8 cellular contexts compared by ENCODE assay signal in genomic region chr1:57018119-57018518, GRCh38. TPM values are rescaled to one million over a fixed set of nuclear protein-coding genes. Genes with fewer than 3 reads are reported as not detected.
"Had no signal": no experiment of that assay in that cellular context is flagged by ENCODE, and none has a peak within 500 bp of the region (broad histone marks: within the 10 kb centered on the region; RNA-seq: fewer than 3 reads in every experiment).

No MANE protein-coding gene starts in this region.

- H3K27ac Mint-ChIP-seq: HFFc6 had no signal

- DNase-seq: GOT3, HFFc6, IMR-90 had no signal

- H3K4me3 ChIP-seq: HAP-1, K562 had no signal

- H3K9me3 Mint-ChIP-seq: HFFc6 had no signal

- H3K9me3 ChIP-seq: HAP-1 had no signal

- H3K4me3 Mint-ChIP-seq: HFFc6 had no signal

- H3K4me1 ChIP-seq: HAP-1 had no signal

- H3K36me3 ChIP-seq: HAP-1 had no signal

RNA-seq across cellular contexts. Expression of gene C8B, which starts 52.3 kb away (rescaled TPM):
- total RNA-seq: H4, H7, HFFc6, HT-29, IMR-90, K562 had no signal
- polyA plus RNA-seq: IMR-90, K562 had no signal
